10 cellular contexts compared by ENCODE assay signal in the genomic region with DNA sequence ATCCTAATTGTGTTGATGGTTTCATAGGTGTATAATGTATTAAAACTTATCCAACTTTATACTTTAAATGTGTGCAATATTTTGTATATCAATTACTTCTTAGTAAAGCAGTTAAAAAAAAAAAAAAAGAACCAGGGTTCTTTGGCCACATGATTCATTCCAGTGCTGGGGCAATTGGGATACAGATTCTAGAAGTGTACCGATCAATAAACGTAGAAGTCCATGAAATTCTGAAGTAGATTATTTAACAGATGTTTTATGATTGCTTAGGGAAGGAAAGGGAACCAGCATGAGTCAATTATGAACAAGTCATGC. TPM values are rescaled to one million over a fixed set of nuclear protein-coding genes. Genes with fewer than 3 reads are reported as not detected.
DNase-seq lines count a peak whose midpoint lies in the region; ATAC-seq, FAIRE-seq and TF ChIP-seq lines count a peak whose summit lies in the region.
"Had no signal": no experiment of that assay in that cellular context is flagged by ENCODE, and none has a peak within 500 bp of the region (broad histone marks: within the 10 kb centered on the region; RNA-seq: fewer than 3 reads in every experiment).

No MANE protein-coding gene starts in this region.

- H3K79me2 ChIP-seq in keratinocyte (ENCODE audit: control insufficient read depth, insufficient read depth, low read length): peaks cover 79% of the 10 kb centered on the region

- ATAC-seq in activated CD8-positive, alpha-beta memory T cell treated with anti-CD3 and anti-CD28 coated beads, Interleukin-2, amount 10 ng/mL, durations not matched to agents 7 days and 5 days: no peak
- ATAC-seq in activated B cell treated with CpG ODN at 0.5 μM for 24 hours (ENCODE audit: low read depth) (no peak), thoracic aorta (ENCODE audit: insufficient number of reproducible peaks, low FRiP score, low read depth) (no peak), HG02970 (IDR thresholded peaks at IDR 0.05; ENCODE audit: low FRiP score, unreplicated experiment) (no peak)

- H3K9me1 ChIP-seq in keratinocyte (ENCODE audit: control insufficient read depth, extremely low read depth, insufficient read depth, low read length): peaks cover 6% of the 10 kb centered on the region

- H3K4me3 Mint-ChIP-seq in activated CD8-positive, alpha-beta memory T cell treated with anti-CD3 and anti-CD28 coated beads, Interleukin-2, amount 10 ng/mL, durations not matched to agents 7 days and 5 days: peak overlapping the region; percentile 54
- H3K4me3 Mint-ChIP-seq in activated B cell treated with CpG ODN at 0.5 μM for 24 hours: peak overlapping the region; percentile 81

- H3K9me3 ChIP-seq in keratinocyte (ENCODE audit: control insufficient read depth, low read depth, low read length) (no peaks in the 10 kb centered on the region), thoracic aorta (no peaks in the 10 kb centered on the region)

- H3K9ac ChIP-seq in keratinocyte (ENCODE audit: control insufficient read depth, extremely low read depth, insufficient read depth, low read length): peak overlapping the region; percentile 58

- H4K20me1 ChIP-seq in keratinocyte (ENCODE audit: control insufficient read depth, extremely low read depth, insufficient read depth, low read length): peaks cover 17% of the 10 kb centered on the region

- H3K27ac ChIP-seq in keratinocyte (ENCODE audit: control insufficient read depth, insufficient read depth, low read length): peak overlapping the region; percentile 74
- peak overlapping the region in 1 of 2 donors; percentile 67 for H3K27ac ChIP-seq in thoracic aorta

- POLR2A ChIA-PET in activated B cell treated with CpG ODN at 0.5 μM for 24 hours (lab: Charles Lee): interaction anchor here (0.7 to 1.5 kb wide), 3 partner anchors 9 to 50 kb away, joined by 3 to 6 read pairs (median 3); no protein-coding TSS in a partner anchor

- TF ChIP-seq CTCF in activated B cell treated with CpG ODN at 0.5 μM for 24 hours (IDR thresholded peaks at IDR 0.05) (no peak), keratinocyte (optimal IDR thresholded peaks at IDR 0.05 in 1 of 3, IDR thresholded peaks at IDR 0.05 in 1 of 3, conservative IDR thresholded peaks at IDR 0.05 in 1 of 3; ENCODE audit: extremely low read depth in 1 of 3, insufficient read depth in 2 of 3, low read length in 3 of 3) (no peak), thoracic aorta (IDR thresholded peaks at IDR 0.05) (no peak)

- H3K36me3 Mint-ChIP-seq in activated CD8-positive, alpha-beta memory T cell treated with anti-CD3 and anti-CD28 coated beads, Interleukin-2, amount 10 ng/mL, durations not matched to agents 7 days and 5 days: peaks cover 18% of the 10 kb centered on the region
- H3K36me3 Mint-ChIP-seq in activated B cell treated with CpG ODN at 0.5 μM for 24 hours (ENCODE audit: low read depth): peaks cover 7% of the 10 kb centered on the region

- H3K27me3 Mint-ChIP-seq in activated CD8-positive, alpha-beta memory T cell treated with anti-CD3 and anti-CD28 coated beads, Interleukin-2, amount 10 ng/mL, durations not matched to agents 7 days and 5 days: no peaks in the 10 kb centered on the region
- H3K27me3 Mint-ChIP-seq in activated B cell treated with CpG ODN at 0.5 μM for 24 hours: no peaks in the 10 kb centered on the region

- no peak overlapping the region for H2AFZ ChIP-seq in keratinocyte (ENCODE audit: control insufficient read depth, low read length)

- peak overlapping the region; percentile 70 for H3K4me2 ChIP-seq in keratinocyte (ENCODE audit: control insufficient read depth, extremely low read depth, insufficient read depth, low read depth, low read length)

- dilution Hi-C loops in keratinocyte (cut with MboI; ENCODE audit: extremely low pct_ligation_motif_present, low sequenced_read_pairs): no loop called here

- H3K4me1 ChIP-seq in keratinocyte (ENCODE audit: control insufficient read depth, extremely low read depth, insufficient read depth, low read length): peaks cover 22% of the 10 kb centered on the region
- H3K4me1 ChIP-seq in thoracic aorta (ENCODE audit: control insufficient read depth in 1 of 2, low read depth in 2 of 2): peaks cover 36 to 43% of the 10 kb centered on the region in 2 donors

- H3K36me3 ChIP-seq in keratinocyte (ENCODE audit: control insufficient read depth in 2 of 2, extremely low read depth in 1 of 2, insufficient read depth in 2 of 2, low read length in 2 of 2) (no peaks in the 10 kb centered on the region), thoracic aorta (no peaks in the 10 kb centered on the region)

- CTCF ChIA-PET in activated CD8-positive, alpha-beta memory T cell treated with anti-CD3 and anti-CD28 coated beads, Interleukin-2, amount 10 ng/mL, durations not matched to agents 7 days and 5 days (lab: Charles Lee): interaction anchor here (0.7 to 0.9 kb wide), 3 partner anchors 16 to 47 kb away, joined by 3 to 4 read pairs (median 3); no protein-coding TSS in a partner anchor
- CTCF ChIA-PET in activated B cell treated with CpG ODN at 0.5 μM for 24 hours (lab: Charles Lee): no interaction called here

- H3K4me1 Mint-ChIP-seq in activated CD8-positive, alpha-beta memory T cell treated with anti-CD3 and anti-CD28 coated beads, Interleukin-2, amount 10 ng/mL, durations not matched to agents 7 days and 5 days: peaks cover 45% of the 10 kb centered on the region
- H3K4me1 Mint-ChIP-seq in activated B cell treated with CpG ODN at 0.5 μM for 24 hours: peaks cover 75% of the 10 kb centered on the region

- H3K27me3 ChIP-seq in keratinocyte (ENCODE audit: control insufficient read depth, extremely low read depth, insufficient read depth, low read length): no peaks in the 10 kb centered on the region
- H3K27me3 ChIP-seq in thoracic aorta (replicated peaks; ENCODE audit: insufficient read depth): no peaks in the 10 kb centered on the region

- no peak for DNase-seq in activated CD8-positive, alpha-beta memory T cell treated with anti-CD3 and anti-CD28 coated beads, Interleukin-2, amount 10 ng/mL, durations not matched to agents 7 days and 5 days
- DNase-seq in activated CD8-positive, alpha-beta memory T cell treated with anti-CD3 and anti-CD28 coated beads for 24 hours: no peak
- DNase-seq in activated B cell treated with CpG ODN at 0.5 μM for 24 hours (no peak), keratinocyte (ENCODE audit: low read depth, low spot score) (no peak), thoracic aorta (ENCODE audit: low spot score) (no peak), NCI-H1694 (lab: John Stamatoyannopoulos, UW) (no peak), hippocampal formation (lab: John Stamatoyannopoulos, UW) (no peak)
- DNase-seq: NCI-H774, nucleus accumbens had no signal

- intact Hi-C loops in activated B cell treated with CpG ODN at 0.5 μM for 24 hours (cut with micrococcal nuclease): loop anchor here (1.0 kb wide), 4 partner anchors 19 to 122 kb away; a partner anchor contains a TSS

- peak overlapping the region in 1 of 3 experiments; percentile 29 for H3K4me3 ChIP-seq in keratinocyte (ENCODE audit: control insufficient read depth in 2 of 3, extremely low read depth in 1 of 3, insufficient read depth in 2 of 3, low read depth in 1 of 3, low read length in 3 of 3)
- peak overlapping the region; percentile 28 for H3K4me3 ChIP-seq in thoracic aorta

- peaks cover 2% of the 10 kb centered on the region for H3K9me3 Mint-ChIP-seq in activated CD8-positive, alpha-beta memory T cell treated with anti-CD3 and anti-CD28 coated beads, Interleukin-2, amount 10 ng/mL, durations not matched to agents 7 days and 5 days (ENCODE audit: low read depth)
- H3K9me3 Mint-ChIP-seq in activated B cell treated with CpG ODN at 0.5 μM for 24 hours: no peaks in the 10 kb centered on the region

- H3K27ac Mint-ChIP-seq in activated CD8-positive, alpha-beta memory T cell treated with anti-CD3 and anti-CD28 coated beads, Interleukin-2, amount 10 ng/mL, durations not matched to agents 7 days and 5 days: peak overlapping the region; percentile 84
- peak overlapping the region; percentile 96 for H3K27ac Mint-ChIP-seq in activated B cell treated with CpG ODN at 0.5 μM for 24 hours

- no peak for FAIRE-seq in keratinocyte (lab: Jason Lieb, UNC)

RNA-seq across cellular contexts. Expression of a gene that starts 51.0 kb away (rescaled TPM):
- total RNA-seq in activated CD8-positive, alpha-beta memory T cell treated with anti-CD3 and anti-CD28 coated beads, Interleukin-2, amount 10 ng/mL, durations not matched to agents 7 days and 5 days: 100 to 1,000 TPM; 110 to 112 TPM
- total RNA-seq in activated B cell treated with CpG ODN at 0.5 μM for 24 hours (130 and 149 TPM in 2 replicates), thoracic aorta (10 to 100 TPM; 61.4 to 63.1 TPM)
- 106 to 136 TPM (median 117 TPM) in 3 replicates for polyA plus RNA-seq in keratinocyte
- 41.7 TPM for polyA plus RNA-seq in keratinocyte (2011; ENCODE audit: low read depth)
- 66.1 and 140 TPM in 2 replicates for polyA plus RNA-seq in keratinocyte (2011; cell fraction: cytosol; rRNA removed)
- 68.0 and 73.3 TPM in 2 replicates for polyA plus RNA-seq in keratinocyte (2011; cell fraction: nucleus; rRNA removed)
- polyA plus RNA-seq in keratinocyte (2012; ENCODE audit: low replicate concordance): 44.3 and 71.7 TPM in 2 replicates
- 95.4 to 117 TPM (median 112 TPM) in 3 replicates for polyA minus RNA-seq in keratinocyte
- 31.1 TPM for polyA minus RNA-seq in keratinocyte (2011; cell fraction: cytosol; rRNA and poly(A)+ RNA removed)
- 22.8 and 44.6 TPM in 2 replicates for polyA minus RNA-seq in keratinocyte (2011; cell fraction: nucleus; rRNA and poly(A)+ RNA removed)
